Comparison of ENCODE assay signal across 8 cellular contexts in genomic region chr16:56989988-56990387, GRCh38. TPM values are rescaled to one million over a fixed set of nuclear protein-coding genes. Genes with fewer than 3 reads are reported as not detected.
A peak's percentile ranks its signal among the peaks of the same experiment; 100 is the strongest.
DNase-seq lines count a peak whose midpoint lies in the region; ATAC-seq and TF ChIP-seq lines count a peak whose summit lies in the region.

No MANE protein-coding gene starts in this region.

- no peak for TF ChIP-seq CTCF in AG04449 (IDR thresholded peaks at IDR 0.05; ENCODE audit: insufficient read depth, low read length, missing control alignments)
- TF ChIP-seq CTCF in KMS-11 (conservative IDR thresholded peaks at IDR 0.05; ENCODE audit: low read depth, low read length) = no peak
- TF ChIP-seq CTCF in chondrocyte (IDR thresholded peaks at IDR 0.05) = no peak

- POLR2A ChIA-PET in AG04449 (lab: Yijun Ruan, JAX) = interaction anchor here (1.0 to 1.2 kb wide), 3 partner anchors 21 to 43 kb away, joined by 3 to 6 read pairs (median 3); no protein-coding TSS in a partner anchor

- peak overlapping the region; percentile 71 for H3K9ac ChIP-seq in KMS-11

- peak overlapping the region; percentile 92; the same call in 1 of the 2 replicates for H2AFZ ChIP-seq in KMS-11 (ENCODE audit: low read depth)

- H3K27me3 Mint-ChIP-seq in chondrocyte (ENCODE audit: low read depth) (no peaks in the 10 kb centered on the region), naive B cell (no peaks in the 10 kb centered on the region)

- H3K4me2 ChIP-seq in KMS-11 = peak overlapping the region; percentile 95

- no peaks in the 10 kb centered on the region for H3K27me3 ChIP-seq in KMS-11 (ENCODE audit: insufficient read depth, low read depth)

- H3K36me3 Mint-ChIP-seq in chondrocyte (ENCODE audit: low read depth) (no peaks in the 10 kb centered on the region), naive B cell (no peaks in the 10 kb centered on the region)

- H3K9me3 Mint-ChIP-seq in chondrocyte (ENCODE audit: low read depth) (no peaks in the 10 kb centered on the region), naive B cell (no peaks in the 10 kb centered on the region)

- H3K27ac Mint-ChIP-seq in chondrocyte (ENCODE audit: unreplicated experiment) (no peak overlapping the region), naive B cell (peak overlapping the region; percentile 94 to 99 (median 98))

- H3K4me3 Mint-ChIP-seq in chondrocyte (ENCODE audit: unreplicated experiment) (peak overlapping the region; percentile 99), naive B cell (peak overlapping the region; percentile 93 to 100 (median 99))

- H3K4me3 ChIP-seq in AG04449 (ENCODE audit: low read depth, low read length) = peak overlapping the region; percentile 78
- H3K4me3 ChIP-seq in KMS-11 (IDR thresholded peaks at IDR 0.05; ENCODE audit: insufficient read depth, low read depth, low read length) = no peak overlapping the region

- H3K4me1 ChIP-seq in KMS-11 (ENCODE audit: low read depth, poor library complexity, severe bottlenecking) = peaks cover 21% of the 10 kb centered on the region

- H3K4me1 Mint-ChIP-seq in chondrocyte (ENCODE audit: low read depth) (peaks cover 26% of the 10 kb centered on the region), naive B cell (peaks cover 74 to 87% (median 87%) of the 10 kb centered on the region in 3 donors)

- CTCF ChIA-PET in AG04449 (lab: Yijun Ruan, JAX) = interaction anchor here (1.3 to 2.0 kb wide), 2 partner anchors 56 to 123 kb away, joined by 3 to 6 read pairs; no protein-coding TSS in a partner anchor

- no peaks in the 10 kb centered on the region for H4K20me1 ChIP-seq in KMS-11 (ENCODE audit: insufficient read depth)

- ATAC-seq in naive B cell (ENCODE audit: low read depth in 2 of 2) (no peak), GM18909 (IDR thresholded peaks at IDR 0.05; ENCODE audit: poor library complexity, unreplicated experiment) (no peak), HG02571 (IDR thresholded peaks at IDR 0.05; ENCODE audit: unreplicated experiment) (no peak)

- no peaks in the 10 kb centered on the region for H3K79me2 ChIP-seq in KMS-11 (ENCODE audit: insufficient read depth, low read depth)

- H3K36me3 ChIP-seq in KMS-11 (ENCODE audit: insufficient read depth) = no peaks in the 10 kb centered on the region

- peak overlapping the region; percentile 44; the same call in 1 of the 2 replicates for H3K27ac ChIP-seq in KMS-11

- no peak for DNase-seq in AG04449 (ENCODE audit: low read depth, low spot score)
- DNase-seq in chondrocyte (ENCODE audit: low spot score) = no peak
- no peak for DNase-seq in naive B cell
- DNase-seq in retina = no peak
- no peak for DNase-seq in SKM-1 (lab: John Stamatoyannopoulos, UW; ENCODE audit: unreplicated experiment)

RNA-seq across cellular contexts. Expression of gene NLRC5, which starts 0.6 kb away (rescaled TPM):
- 6.3 to 10.7 TPM (median 6.6 TPM) in 3 replicates for total RNA-seq in chondrocyte
- polyA plus RNA-seq in naive B cell (ENCODE audit: low read depth in 6 of 6) = 10 to 100 TPM in 5 of 6 donors, 1 to 10 TPM in 1; 2.9 to 42.9 (median 29.9) TPM

RNA-seq across cellular contexts. Expression of gene CETP, which starts 28.2 kb away (rescaled TPM):
- total RNA-seq in chondrocyte = not detected in 3 replicates
- polyA plus RNA-seq in naive B cell (ENCODE audit: low read depth in 6 of 6) = under 1 TPM in 4 of 6 donors, not detected in 2; 0.25 to 0.72 (median 0.27) TPM

RNA-seq across cellular contexts. Expression of gene HERPUD1, which starts 58.0 kb away (rescaled TPM):
- 146 to 236 TPM (median 223 TPM) in 3 replicates for total RNA-seq in chondrocyte
- 1,000 to 10,000 TPM in 1 of 6 donors, 100 to 1,000 TPM in 5; 235 to 1,138 (median 264) TPM for polyA plus RNA-seq in naive B cell (ENCODE audit: low read depth in 6 of 6)
